8 cellular contexts compared by ENCODE assay signal in genomic region chrX:25144043-25144940, GRCh38.
DNase-seq lines count a peak whose midpoint lies in the region; ATAC-seq and TF ChIP-seq lines count a peak whose summit lies in the region.

No MANE protein-coding gene starts in this region.

- no peaks in the 10 kb centered on the region for H3K36me3 ChIP-seq in Loucy (ENCODE audit: insufficient read depth, low read length)

- H3K36me3 Mint-ChIP-seq in T-helper 2 cell treated with Interferon-gamma antibody and Interleukin-4, amounts not matched to agents 5 μg/mL and 100 μg/mL, for 36 hours (ENCODE audit: low read depth), result no peaks in the 10 kb centered on the region

- no peaks in the 10 kb centered on the region for H3K9me3 ChIP-seq in Loucy (ENCODE audit: insufficient read depth, low read depth, low read length)

- H3K9ac ChIP-seq in Loucy (ENCODE audit: low read depth, low read length, poor library complexity, severe bottlenecking), result no peak overlapping the region

- 0 out of 2 replicates have a peak overlapping the region, but pooled peaks have one; percentile 43 for H2AFZ ChIP-seq in Loucy (ENCODE audit: low read length)

- H3F3A ChIP-seq in Loucy (ENCODE audit: low read depth), result no peaks in the 10 kb centered on the region

- H3K27me3 Mint-ChIP-seq in T-helper 2 cell treated with Interferon-gamma antibody and Interleukin-4, amounts not matched to agents 5 μg/mL and 100 μg/mL, for 36 hours (ENCODE audit: low read depth), result peaks cover 7% of the 10 kb centered on the region

- H3K79me2 ChIP-seq in Loucy (ENCODE audit: insufficient read depth, low read length), result no peaks in the 10 kb centered on the region

- H3K27ac ChIP-seq in caudate nucleus (ENCODE audit: low read depth, low read length), result no peak overlapping the region

- H3K4me3 ChIP-seq in GM12865 (ENCODE audit: low read depth, low read length) (no peak overlapping the region), Loucy (ENCODE audit: low read length, poor library complexity, severe bottlenecking) (no peak overlapping the region)

- H3K4me3 Mint-ChIP-seq in T-helper 2 cell treated with Interferon-gamma antibody and Interleukin-4, amounts not matched to agents 5 μg/mL and 100 μg/mL, for 36 hours, result no peak overlapping the region

- no peaks in the 10 kb centered on the region for H3K9me3 Mint-ChIP-seq in T-helper 2 cell treated with Interferon-gamma antibody and Interleukin-4, amounts not matched to agents 5 μg/mL and 100 μg/mL, for 36 hours

- no peaks in the 10 kb centered on the region for H4K20me1 ChIP-seq in Loucy (ENCODE audit: insufficient read depth, low read length, poor library complexity, severe bottlenecking)

- no peak overlapping the region for H3K27ac Mint-ChIP-seq in T-helper 2 cell treated with Interferon-gamma antibody and Interleukin-4, amounts not matched to agents 5 μg/mL and 100 μg/mL, for 36 hours

- no peaks in the 10 kb centered on the region for H3K27me3 ChIP-seq in Loucy (ENCODE audit: insufficient read depth, low read length, poor library complexity, severe bottlenecking)

- H3K4me1 ChIP-seq in Loucy (ENCODE audit: insufficient read depth, low read length, poor library complexity, severe bottlenecking), result no peaks in the 10 kb centered on the region

- H3K4me1 Mint-ChIP-seq in T-helper 2 cell treated with Interferon-gamma antibody and Interleukin-4, amounts not matched to agents 5 μg/mL and 100 μg/mL, for 36 hours (ENCODE audit: low read depth), result no peaks in the 10 kb centered on the region

- H3K9me2 ChIP-seq in Loucy (replicated peaks; ENCODE audit: low read depth, low read length), result no peaks in the 10 kb centered on the region

- TF ChIP-seq CTCF in GM12865 (IDR thresholded peaks at IDR 0.05; ENCODE audit: insufficient read depth, low read depth, low read length, missing control alignments) (peak; percentile 52), Loucy (conservative IDR thresholded peaks at IDR 0.05; ENCODE audit: low read length) (peak; percentile 71)

- ATAC-seq in HG02642 (IDR thresholded peaks at IDR 0.05; ENCODE audit: poor library complexity, unreplicated experiment), result no peak

- H3K4me2 ChIP-seq in Loucy (ENCODE audit: low read depth, low read length, poor library complexity, severe bottlenecking), result no peak overlapping the region

- DNase-seq in GM12865 (ENCODE audit: low read depth) (peak; percentile 42), caudate nucleus (lab: John Stamatoyannopoulos, UW) (peak in 50 of 61 donors; percentile 0 to 51 (median 6)), kidney tubule cell (ENCODE audit: low spot score) (peak; percentile 55), SIG-M5 treated with dmso at 0.1 percent for 504 hours (lab: John Stamatoyannopoulos, UW; ENCODE audit: unreplicated experiment) (no peak)
- peak; percentile 4 for DNase-seq in T-helper 2 cell treated with Interferon-gamma antibody and Interleukin-4, amounts not matched to agents 5 μg/mL and 100 μg/mL, for 36 hours (ENCODE audit: low spot score)
- DNase-seq in stimulated activated CD4-positive, alpha-beta T cell treated with anti-CD3 and anti-CD28 coated beads, Interleukin-2, amount 100 ng/mL, for 24 hours, result peak; percentile 44 to 54
